In the genomic region with DNA sequence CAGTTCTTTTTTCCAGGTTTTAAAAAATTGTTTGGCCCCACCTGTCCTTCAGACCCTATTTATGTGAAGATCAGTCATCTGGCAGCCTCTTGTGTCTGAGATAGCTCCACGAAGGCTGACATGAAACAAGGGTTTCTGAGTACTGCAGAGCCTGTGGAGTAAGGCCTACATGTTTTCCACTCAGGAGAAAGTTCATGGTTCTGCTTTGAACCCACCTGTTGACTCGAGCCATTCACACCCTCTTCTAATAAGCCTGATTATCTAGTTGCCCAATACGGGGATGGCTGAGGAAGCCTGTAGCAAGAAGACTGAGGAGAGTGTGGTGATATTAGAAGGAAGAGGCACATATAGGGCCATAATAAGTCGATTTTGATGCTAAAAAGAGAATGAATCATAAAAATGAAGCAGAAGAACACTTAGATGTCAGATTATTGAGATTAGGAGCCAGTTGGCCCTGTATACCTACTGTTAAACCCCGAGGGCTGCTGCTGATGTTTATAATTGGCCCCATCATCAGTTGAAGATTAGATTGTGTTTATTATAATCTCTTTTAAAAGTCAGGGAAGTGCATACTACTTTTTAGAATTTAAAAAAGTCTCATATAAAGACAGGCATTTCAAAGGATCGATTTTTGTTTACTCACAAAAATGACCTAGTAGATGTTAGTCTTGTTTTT, we compare ENCODE assay signal across 21 cellular contexts.
A peak's percentile ranks its signal among the peaks of the same experiment; 100 is the strongest.
DNase-seq lines count a peak whose midpoint lies in the region; ATAC-seq, FAIRE-seq and TF ChIP-seq lines count a peak whose summit lies in the region.
"Had no signal": no experiment of that assay in that cellular context is flagged by ENCODE, and none has a peak within 500 bp of the region (broad histone marks: within the 10 kb centered on the region; RNA-seq: fewer than 3 reads in every experiment).

No MANE protein-coding gene starts in this region.

- H3K4me1 Mint-ChIP-seq in T-cell = peaks cover 0 to 3% (median 0%) of the 10 kb centered on the region in 3 donors

- H3K36me3 Mint-ChIP-seq in T-cell = no peaks in the 10 kb centered on the region

- H4K20me1 ChIP-seq in Karpas-422 (ENCODE audit: insufficient read depth, low read depth, low read length) (no peaks in the 10 kb centered on the region), smooth muscle cell (ENCODE audit: low read depth) (no peaks in the 10 kb centered on the region), MM.1S (ENCODE audit: insufficient read depth, low read length) (no peaks in the 10 kb centered on the region)

- peak overlapping the region; percentile 98 for H3K27ac ChIP-seq in Karpas-422 (ENCODE audit: low read length)
- no peak overlapping the region for H3K27ac ChIP-seq in smooth muscle cell (ENCODE audit: low read depth)
- no peak overlapping the region for H3K27ac ChIP-seq in MM.1S (ENCODE audit: low read length)
- H3K27ac ChIP-seq: KMS-11, RWPE1 had no signal

- POLR2A ChIA-PET in T-cell (lab: Charles Lee) = interaction anchor here in 1 of 2 donors (0.6 to 0.7 kb wide), 2 partner anchors 1204 to 1654 kb away, joined by 4 to 5 read pairs; no protein-coding TSS in a partner anchor

- peaks cover 0 to 3% (median 0%) of the 10 kb centered on the region in 3 donors for H3K9me3 Mint-ChIP-seq in T-cell
- H3K9me3 Mint-ChIP-seq: CD4-positive, alpha-beta T cell had no signal

- H3K27me3 ChIP-seq in Karpas-422 (ENCODE audit: low read length) (no peaks in the 10 kb centered on the region), smooth muscle cell (ENCODE audit: low read depth) (no peaks in the 10 kb centered on the region), MM.1S (replicated peaks; ENCODE audit: insufficient read depth, low read length) (no peaks in the 10 kb centered on the region)

- peak overlapping the region; percentile 40; the same call in 1 of the 2 replicates for H2AFZ ChIP-seq in Karpas-422 (ENCODE audit: low read length)
- no peak overlapping the region for H2AFZ ChIP-seq in smooth muscle cell (ENCODE audit: low read depth)
- no peak overlapping the region for H2AFZ ChIP-seq in MM.1S (ENCODE audit: low read length)

- H3K36me3 ChIP-seq in Karpas-422 (ENCODE audit: insufficient read depth, low read length) = no peaks in the 10 kb centered on the region
- H3K36me3 ChIP-seq in smooth muscle cell (ENCODE audit: low read depth) = no peaks in the 10 kb centered on the region
- no peaks in the 10 kb centered on the region for H3K36me3 ChIP-seq in MM.1S (replicated peaks; ENCODE audit: insufficient read depth, low read length)

- H3K4me2 ChIP-seq in Karpas-422 (ENCODE audit: low read depth, low read length, poor library complexity, severe bottlenecking) (peak overlapping the region; percentile 57), smooth muscle cell (peak overlapping the region; percentile 15), MM.1S (ENCODE audit: low read depth, low read length) (no peak overlapping the region)
- H3K4me2 ChIP-seq: KMS-11 had no signal

- H3K4me1 ChIP-seq in Karpas-422 (ENCODE audit: low read length) (peaks cover 91% of the 10 kb centered on the region), smooth muscle cell (ENCODE audit: low read depth) (peaks cover 41% of the 10 kb centered on the region), MM.1S (ENCODE audit: low read length) (peaks cover 12% of the 10 kb centered on the region)

- peak; percentile 33 for FAIRE-seq in islet of Langerhans (lab: Jason Lieb, UNC)
- FAIRE-seq: GM18507, HepG2 had no signal

- H3K9ac ChIP-seq in Karpas-422 (ENCODE audit: low read length) = peak overlapping the region; percentile 49
- no peak overlapping the region for H3K9ac ChIP-seq in smooth muscle cell (ENCODE audit: low read depth)
- no peak overlapping the region for H3K9ac ChIP-seq in MM.1S (ENCODE audit: low read length)
- H3K9ac ChIP-seq: KMS-11 had no signal

- no peaks in the 10 kb centered on the region for H3K9me3 ChIP-seq in Karpas-422 (ENCODE audit: low read length)
- H3K9me3 ChIP-seq in smooth muscle cell (replicated peaks; ENCODE audit: low read depth) = no peaks in the 10 kb centered on the region
- H3K9me3 ChIP-seq in MM.1S (replicated peaks; ENCODE audit: insufficient read depth, low read length) = no peaks in the 10 kb centered on the region

- no peak for ATAC-seq in T-cell (replicated peaks in 1 of 4)

- no peaks in the 10 kb centered on the region for H3K27me3 Mint-ChIP-seq in T-cell
- H3K27me3 Mint-ChIP-seq: B cell; CD4-positive, alpha-beta T cell had no signal

- H3K9me2 ChIP-seq in Karpas-422 (replicated peaks; ENCODE audit: insufficient read depth, low read length) = no peaks in the 10 kb centered on the region
- no peaks in the 10 kb centered on the region for H3K9me2 ChIP-seq in MM.1S (replicated peaks; ENCODE audit: insufficient read depth, low read length)

- H3K79me2 ChIP-seq in Karpas-422 (ENCODE audit: low read length) = peaks cover 60% of the 10 kb centered on the region
- no peaks in the 10 kb centered on the region for H3K79me2 ChIP-seq in smooth muscle cell (ENCODE audit: low read depth)
- H3K79me2 ChIP-seq in MM.1S (ENCODE audit: low read length) = peaks cover 22% of the 10 kb centered on the region

- H3K27ac Mint-ChIP-seq in T-cell = no peak overlapping the region
- H3K27ac Mint-ChIP-seq: CD4-positive, alpha-beta T cell had no signal

- WGBS in smooth muscle cell (ENCODE audit: low lambda C conversion rate) = 44% methylated on average over 6 of the region's 6 CpGs

- no peak overlapping the region for H3K4me3 Mint-ChIP-seq in T-cell
- H3K4me3 Mint-ChIP-seq: B cell; CD4-positive, alpha-beta T cell had no signal

- CTCF ChIA-PET in T-cell (lab: Charles Lee) = no interaction called here

- peak; percentile 16 for DNase-seq in NCI-H510A treated with DMSO at 0.1 percent for 48 hours (lab: John Stamatoyannopoulos, UW)
- no peak for DNase-seq in NCI-H510A (lab: John Stamatoyannopoulos, UW)
- peak; percentile 65 for DNase-seq in Karpas-422
- no peak for DNase-seq in smooth muscle cell (lab: John Stamatoyannopoulos, UW; ENCODE audit: unreplicated experiment)
- no peak for DNase-seq in MM.1S
- no peak for DNase-seq in iPS-NIHi7 (ENCODE audit: extremely low spot score)
- no peak for DNase-seq in T-cell
- DNase-seq: 8988T; CD4-positive, alpha-beta T cell; NCI-H1436 treated with DMSO at 0.1 percent for 48 hours; NCI-H2171 treated with DMSO at 0.1 percent for 48 hours; NCI-H446; NCI-H82; PC-3; SIG-M5 had no signal

- H3K4me3 ChIP-seq in Karpas-422 (ENCODE audit: low read length) (no peak overlapping the region; the same call in 1 of the 2 replicates), smooth muscle cell (no peak overlapping the region), MM.1S (ENCODE audit: low read length) (no peak overlapping the region)

- TF ChIP-seq CTCF in smooth muscle cell (IDR thresholded peaks at IDR 0.05; ENCODE audit: borderline replicate concordance, insufficient read depth, poor library complexity, severe bottlenecking) (no peak), MM.1S (IDR thresholded peaks at IDR 0.05; ENCODE audit: low read length) (no peak)

- H3F3A ChIP-seq in smooth muscle cell (ENCODE audit: low read depth) (peaks cover 3% of the 10 kb centered on the region), MM.1S (ENCODE audit: insufficient read depth, low read length) (peaks cover 24% of the 10 kb centered on the region)

Comparison
In these comparisons a context has a peak if more than half of its experiments do, and no peak if none do; other contexts are left out.
1. DNase-seq: peak in NCI-H510A treated with DMSO at 0.1 percent for 48 hours (single experiment) and Karpas-422 (single experiment); none in NCI-H510A (single experiment), smooth muscle cell (single experiment), MM.1S (single experiment), iPS-NIHi7 (single experiment) and T-cell (0 of 34).